8 cellular contexts compared by ENCODE assay signal in genomic region chr5:139517683-139518564, GRCh38. TPM values are rescaled to one million over a fixed set of nuclear protein-coding genes. Genes with fewer than 3 reads are reported as not detected.
DNase-seq lines count a peak whose midpoint lies in the region; ATAC-seq and TF ChIP-seq lines count a peak whose summit lies in the region.

No MANE protein-coding gene starts in this region.

- H3K4me3 ChIP-seq in AG10803 (ENCODE audit: low read length) = peak overlapping the region; percentile 61
- peak overlapping the region; percentile 84 for H3K4me3 ChIP-seq in coronary artery
- peak overlapping the region; percentile 41 to 48 for H3K4me3 ChIP-seq in left lung

- no peaks in the 10 kb centered on the region for H3K9me3 ChIP-seq in left lung

- ATAC-seq in GM18870 (IDR thresholded peaks at IDR 0.05; ENCODE audit: unreplicated experiment) = peak; percentile 66
- ATAC-seq in HG03108 (IDR thresholded peaks at IDR 0.05; ENCODE audit: unreplicated experiment) = peak; percentile 81
- ATAC-seq in left lung = peak; percentile 96

- peaks cover 4 to 24% of the 10 kb centered on the region in 2 donors for H3K4me1 ChIP-seq in left lung

- H3K36me3 ChIP-seq in left lung = no peaks in the 10 kb centered on the region

- intact Hi-C loops in left lung (cut with DNase I) = no loop called here

- TF ChIP-seq CTCF in AG10803 (conservative IDR thresholded peaks at IDR 0.05; ENCODE audit: low read length) = peak; percentile 71
- peak; percentile 98 for TF ChIP-seq CTCF in coronary artery (IDR thresholded peaks at IDR 0.05)
- TF ChIP-seq CTCF in left lung (IDR thresholded peaks at IDR 0.05) = peak; percentile 98 to 100

- no peaks in the 10 kb centered on the region for H3K27me3 ChIP-seq in left lung

- peak; percentile 79 for DNase-seq in AG10803 (ENCODE audit: low read depth)
- DNase-seq in NCI-H345 (lab: John Stamatoyannopoulos, UW) = peak; percentile 92
- DNase-seq in activated CD4-positive, alpha-beta T cell treated with anti-CD3 and anti-CD28 coated beads for 4 hours = peak; percentile 85 to 86
- DNase-seq in coronary artery (ENCODE audit: low spot score) = peak; percentile 93
- peak; percentile 93 to 100 for DNase-seq in left lung
- DNase-seq in stimulated activated CD4-positive, alpha-beta T cell treated with anti-CD3 and anti-CD28 coated beads, Interleukin-2, amount 100 ng/mL, for 48 hours = peak; percentile 94 to 98

- H3K27ac ChIP-seq in coronary artery (peak overlapping the region; percentile 85 to 95), left lung (peak overlapping the region; percentile 74 to 81)

RNA-seq across cellular contexts. Expression of gene STING1, which starts 35.4 kb away (rescaled TPM):
- 100 to 1,000 TPM in 1 of 2 donors, 10 to 100 TPM in 1; 100.0 to 105 TPM for total RNA-seq in left lung

RNA-seq across cellular contexts. Expression of gene UBE2D2, which starts 43.2 kb away (rescaled TPM):
- total RNA-seq in left lung = 100 to 1,000 TPM; 122 to 125 TPM

RNA-seq across cellular contexts. Expression of gene SMIM33, which starts 47.1 kb away (rescaled TPM):
- total RNA-seq in left lung = not detected

RNA-seq across cellular contexts. Expression of gene ECSCR, which starts 55.4 kb away (rescaled TPM):
- total RNA-seq in left lung = 10 to 100 TPM; 25.4 to 48.9 TPM

Comparison
In these comparisons a context has a peak if more than half of its experiments do, and no peak if none do; other contexts are left out.
1. Peak in every context shown above with its lines: DNase-seq, ATAC-seq, H3K4me3 ChIP-seq and H3K27ac ChIP-seq.